ENCODE assay signal across 18 cellular contexts in genomic region chr1:233343262-233343661, GRCh38.
"Had no signal": no experiment of that assay in that cellular context is flagged by ENCODE, and none has a peak within 500 bp of the region (broad histone marks: within the 10 kb centered on the region; RNA-seq: fewer than 3 reads in every experiment).

No MANE protein-coding gene starts in this region.

- H3K4me3 ChIP-seq: coronary artery, suprapubic skin had no signal

- H3K27me3 ChIP-seq: brain microvascular endothelial cell, suprapubic skin had no signal

- H3K4me3 Mint-ChIP-seq: activated CD4-positive, alpha-beta memory T cell treated with anti-CD3 and anti-CD28 coated beads for 36 hours; activated CD8-positive, alpha-beta memory T cell treated with anti-CD3 and anti-CD28 coated beads, Interleukin-2, amount 10 ng/mL, durations not matched to agents 7 days and 5 days; activated T-helper 17 cell treated with anti-CD3 and anti-CD28 coated beads, Interleukin-2, amount 50 U/mL, for 72 hours; natural killer cell treated with Interleukin-12 subunit alpha and Interleukin-12 subunit beta and Interleukin-15 and Interleukin-18, amount 100 ng/mL, for 72 hours; stimulated activated naive CD8-positive, alpha-beta T cell treated with anti-CD3 and anti-CD28 coated beads, Interleukin-15, Interleukin-2, amounts not matched to agents 100 ng/mL and 50 ng/mL, for 24 hours; type B pancreatic cell had no signal

- H3K36me3 ChIP-seq: brain microvascular endothelial cell, suprapubic skin had no signal

- H3K27ac ChIP-seq: brain microvascular endothelial cell, coronary artery, suprapubic skin had no signal

- H3K4me1 ChIP-seq: suprapubic skin had no signal

- DNase-seq: activated CD4-positive, alpha-beta memory T cell treated with anti-CD3 and anti-CD28 coated beads for 36 hours; activated CD8-positive, alpha-beta memory T cell treated with anti-CD3 and anti-CD28 coated beads, Interleukin-2, amount 10 ng/mL, durations not matched to agents 7 days and 5 days; activated naive CD4-positive, alpha-beta T cell treated with Interleukin-2 at 50 U/mL for 16 hours; anterior cingulate cortex; brain microvascular endothelial cell; central memory CD4-positive, alpha-beta T cell; erythroblast; foreskin melanocyte; hypothalamus; islet precursor cell; mesendoderm; nucleus accumbens had no signal

- H3K36me3 Mint-ChIP-seq: type B pancreatic cell had no signal

- H3K4me1 Mint-ChIP-seq: activated T-helper 17 cell treated with anti-CD3 and anti-CD28 coated beads, Interleukin-2, amount 50 U/mL, for 72 hours had no signal

- H3K27ac Mint-ChIP-seq: activated CD4-positive, alpha-beta memory T cell treated with anti-CD3 and anti-CD28 coated beads for 36 hours; activated CD8-positive, alpha-beta memory T cell treated with anti-CD3 and anti-CD28 coated beads, Interleukin-2, amount 10 ng/mL, durations not matched to agents 7 days and 5 days; activated T-helper 17 cell treated with anti-CD3 and anti-CD28 coated beads, Interleukin-2, amount 50 U/mL, for 72 hours; natural killer cell treated with Interleukin-12 subunit alpha and Interleukin-12 subunit beta and Interleukin-15 and Interleukin-18, amount 100 ng/mL, for 72 hours; stimulated activated naive CD8-positive, alpha-beta T cell treated with anti-CD3 and anti-CD28 coated beads, Interleukin-15, Interleukin-2, amounts not matched to agents 100 ng/mL and 50 ng/mL, for 24 hours; type B pancreatic cell had no signal

- H3K9me3 ChIP-seq: suprapubic skin had no signal

- H3K9me3 Mint-ChIP-seq: activated CD4-positive, alpha-beta memory T cell treated with anti-CD3 and anti-CD28 coated beads for 36 hours; activated T-helper 17 cell treated with anti-CD3 and anti-CD28 coated beads, Interleukin-2, amount 50 U/mL, for 72 hours; stimulated activated naive CD8-positive, alpha-beta T cell treated with anti-CD3 and anti-CD28 coated beads, Interleukin-15, Interleukin-2, amounts not matched to agents 100 ng/mL and 50 ng/mL, for 24 hours had no signal
